ENCODE assay signal across 31 cellular contexts in the genomic region with DNA sequence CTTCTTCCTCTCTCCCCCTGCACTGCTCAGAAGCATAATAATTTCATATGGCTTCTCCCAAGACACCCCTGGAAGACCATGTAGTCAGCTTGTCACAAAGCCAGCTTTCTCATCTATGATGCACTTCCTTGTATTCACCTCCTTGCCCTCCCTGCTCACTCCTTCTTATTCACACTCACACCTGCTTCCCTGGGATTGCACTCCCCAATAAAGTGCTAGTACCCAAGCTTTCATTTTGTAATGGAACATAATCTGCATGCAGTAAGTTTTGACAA.
"Had no signal": no experiment of that assay in that cellular context is flagged by ENCODE, and none has a peak within 500 bp of the region (broad histone marks: within the 10 kb centered on the region; RNA-seq: fewer than 3 reads in every experiment).

No MANE protein-coding gene starts in this region.

- H3K4me3 ChIP-seq: ascending aorta, Peyer's patch, SJCRH30, SK-N-MC had no signal

- H3K4me1 ChIP-seq: ascending aorta, Peyer's patch, SJCRH30 had no signal

- H3K9me3 ChIP-seq: ascending aorta, Peyer's patch, SJCRH30 had no signal

- H3K27ac ChIP-seq: ascending aorta, Peyer's patch, SJCRH30, SK-N-MC had no signal

- H3K27me3 ChIP-seq: ascending aorta, Peyer's patch, SJCRH30 had no signal

- H3K36me3 ChIP-seq: ascending aorta, Peyer's patch, SJCRH30 had no signal

- DNase-seq: activated CD4-positive, alpha-beta T cell treated with anti-CD3 and anti-CD28 coated beads, Interleukin-2, amount 10 ng/mL, durations not matched to agents 24 days and 14 days; activated CD4-positive, alpha-beta T cell treated with anti-CD3 and anti-CD28 coated beads, Interleukin-2, amount 50 U/mL, for 48 hours; activated CD8-positive, alpha-beta T cell treated with anti-CD3 and anti-CD28 coated beads, Interleukin-2, amount 10 ng/mL, durations not matched to agents 7 days and 5 days; activated gamma-delta T cell; activated naive CD4-positive, alpha-beta T cell treated with Interleukin-2 at 50 U/mL for 16 hours; activated naive CD8-positive, alpha-beta T cell treated with anti-CD3 and anti-CD28 coated beads, Interleukin-2, amount 10 ng/mL, durations not matched to agents 7 days and 5 days; activated T-cell treated with anti-CD3 and anti-CD28 coated beads, Interleukin-2, amount 50 U/mL, for 24 hours; amygdala; caudate nucleus; cerebellar nuclear complex; Kasumi-1; KG1; MM.1S; MV-4-11; NCI-H1092; NCI-H1436 treated with DMSO at 0.1 percent for 48 hours; NCI-H1694 treated with DMSO at 0.1 percent for 48 hours; NCI-H2029 treated with DMSO at 0.1 percent for 48 hours; NCI-H2107; NCI-H2171 treated with DMSO at 0.1 percent for 48 hours; NCI-H2227 treated with DMSO at 0.1 percent for 48 hours; NCI-H446; NCI-H510A treated with DMSO at 0.1 percent for 48 hours; NCI-H526 treated with DMSO at 0.1 percent for 48 hours; NCI-H82; Peyer's patch; SHP77; SJCRH30; T1000 had no signal
